Comparison of ENCODE assay signal across 17 cellular contexts in the genomic region with DNA sequence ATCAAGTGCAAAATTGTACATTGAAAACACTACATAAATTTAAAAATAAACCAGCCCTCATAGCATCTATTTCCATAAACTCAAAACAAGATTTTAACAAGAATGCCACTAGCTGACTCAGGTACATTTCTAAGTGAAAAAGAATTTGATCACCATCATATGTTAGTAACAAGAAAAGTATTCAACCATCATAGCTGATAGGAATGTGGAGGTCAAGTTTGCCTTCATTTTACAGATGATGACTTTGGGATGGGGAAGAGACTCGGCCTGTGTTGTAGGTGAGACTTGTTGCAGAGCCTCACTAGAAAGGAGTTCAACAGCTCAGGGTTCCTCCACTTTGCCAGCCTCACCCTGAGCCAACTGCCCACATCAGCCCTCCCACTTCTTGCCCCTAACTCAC.
"Had no signal": no experiment of that assay in that cellular context is flagged by ENCODE, and none has a peak within 500 bp of the region (broad histone marks: within the 10 kb centered on the region; RNA-seq: fewer than 3 reads in every experiment).

No MANE protein-coding gene starts in this region.

- H3K36me3 ChIP-seq: gastrocnemius medialis, tibial nerve, vagina had no signal

- H3K4me3 ChIP-seq: coronary artery, gastrocnemius medialis, tibial nerve, vagina had no signal

- H3K27ac ChIP-seq: coronary artery, gastrocnemius medialis, tibial nerve, vagina had no signal

- DNase-seq: activated CD4-positive, alpha-beta T cell treated with anti-CD3 and anti-CD28 coated beads, Interleukin-2, amount 10 ng/mL, durations not matched to agents 7 days and 5 days; activated CD8-positive, alpha-beta T cell treated with anti-CD3 and anti-CD28 coated beads, Interleukin-2, amount 10 ng/mL, durations not matched to agents 7 days and 5 days; activated naive CD4-positive, alpha-beta T cell treated with anti-CD3 and anti-CD28 coated beads for 36 hours; activated T-cell treated with anti-CD3 and anti-CD28 coated beads, Interleukin-2, amount 50 U/mL, for 24 hours; gastrocnemius medialis; head of caudate nucleus; left ventricle myocardium superior; occipital lobe; posterior cingulate gyrus; stimulated activated CD4-positive, alpha-beta T cell treated with anti-CD3 and anti-CD28 coated beads, Interleukin-2, amount 100 ng/mL, for 24 hours; stimulated activated naive CD4-positive, alpha-beta T cell treated with Interleukin-2 at 50 U/mL for 16 hours; substantia nigra; T1000 had no signal

- H3K4me1 ChIP-seq: gastrocnemius medialis, tibial nerve had no signal

- FAIRE-seq: endometrium had no signal

- H3K27me3 ChIP-seq: gastrocnemius medialis, tibial nerve, vagina had no signal

- H3K9me3 ChIP-seq: gastrocnemius medialis, tibial nerve, vagina had no signal
